ENCODE assay signal across 1 cellular context in the genomic region with DNA sequence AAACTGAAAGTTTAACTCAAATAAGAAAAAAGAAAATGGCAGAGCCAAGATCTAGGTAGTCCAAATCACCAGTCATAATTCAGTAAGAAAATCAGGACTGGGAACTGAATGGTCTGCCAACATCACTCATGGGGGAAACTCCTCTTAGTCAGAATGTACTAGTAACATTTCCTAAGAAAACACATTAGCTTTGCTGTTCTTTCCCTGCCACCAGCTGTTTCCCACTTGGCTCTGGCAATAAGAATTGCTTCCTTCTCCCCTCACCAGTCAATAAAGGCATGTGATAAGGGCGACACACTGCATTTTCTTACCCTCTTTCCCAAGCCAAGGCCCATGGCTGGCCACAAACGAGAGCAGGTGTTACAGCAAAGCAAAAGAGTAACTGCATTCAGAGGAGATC.
TF ChIP-seq lines count a peak whose summit lies in the region.

No MANE protein-coding gene starts in this region.

TF ChIP-seq in GM23338, 12 proteins besides CTCF, POLR2A, EP300 and RAD21:
- TF ChIP-seq, protein P1, sequence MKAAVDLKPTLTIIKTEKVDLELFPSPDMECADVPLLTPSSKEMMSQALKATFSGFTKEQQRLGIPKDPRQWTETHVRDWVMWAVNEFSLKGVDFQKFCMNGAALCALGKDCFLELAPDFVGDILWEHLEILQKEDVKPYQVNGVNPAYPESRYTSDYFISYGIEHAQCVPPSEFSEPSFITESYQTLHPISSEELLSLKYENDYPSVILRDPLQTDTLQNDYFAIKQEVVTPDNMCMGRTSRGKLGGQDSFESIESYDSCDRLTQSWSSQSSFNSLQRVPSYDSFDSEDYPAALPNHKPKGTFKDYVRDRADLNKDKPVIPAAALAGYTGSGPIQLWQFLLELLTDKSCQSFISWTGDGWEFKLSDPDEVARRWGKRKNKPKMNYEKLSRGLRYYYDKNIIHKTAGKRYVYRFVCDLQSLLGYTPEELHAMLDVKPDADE (IDR thresholded peaks at IDR 0.05): no peak
- no peak for TF ChIP-seq NANOG (IDR thresholded peaks at IDR 0.05; ENCODE audit: borderline replicate concordance)
- no peak for TF ChIP-seq POLR2AphosphoS5 (IDR thresholded peaks at IDR 0.05; ENCODE audit: low read depth)
- TF ChIP-seq, protein P2, sequence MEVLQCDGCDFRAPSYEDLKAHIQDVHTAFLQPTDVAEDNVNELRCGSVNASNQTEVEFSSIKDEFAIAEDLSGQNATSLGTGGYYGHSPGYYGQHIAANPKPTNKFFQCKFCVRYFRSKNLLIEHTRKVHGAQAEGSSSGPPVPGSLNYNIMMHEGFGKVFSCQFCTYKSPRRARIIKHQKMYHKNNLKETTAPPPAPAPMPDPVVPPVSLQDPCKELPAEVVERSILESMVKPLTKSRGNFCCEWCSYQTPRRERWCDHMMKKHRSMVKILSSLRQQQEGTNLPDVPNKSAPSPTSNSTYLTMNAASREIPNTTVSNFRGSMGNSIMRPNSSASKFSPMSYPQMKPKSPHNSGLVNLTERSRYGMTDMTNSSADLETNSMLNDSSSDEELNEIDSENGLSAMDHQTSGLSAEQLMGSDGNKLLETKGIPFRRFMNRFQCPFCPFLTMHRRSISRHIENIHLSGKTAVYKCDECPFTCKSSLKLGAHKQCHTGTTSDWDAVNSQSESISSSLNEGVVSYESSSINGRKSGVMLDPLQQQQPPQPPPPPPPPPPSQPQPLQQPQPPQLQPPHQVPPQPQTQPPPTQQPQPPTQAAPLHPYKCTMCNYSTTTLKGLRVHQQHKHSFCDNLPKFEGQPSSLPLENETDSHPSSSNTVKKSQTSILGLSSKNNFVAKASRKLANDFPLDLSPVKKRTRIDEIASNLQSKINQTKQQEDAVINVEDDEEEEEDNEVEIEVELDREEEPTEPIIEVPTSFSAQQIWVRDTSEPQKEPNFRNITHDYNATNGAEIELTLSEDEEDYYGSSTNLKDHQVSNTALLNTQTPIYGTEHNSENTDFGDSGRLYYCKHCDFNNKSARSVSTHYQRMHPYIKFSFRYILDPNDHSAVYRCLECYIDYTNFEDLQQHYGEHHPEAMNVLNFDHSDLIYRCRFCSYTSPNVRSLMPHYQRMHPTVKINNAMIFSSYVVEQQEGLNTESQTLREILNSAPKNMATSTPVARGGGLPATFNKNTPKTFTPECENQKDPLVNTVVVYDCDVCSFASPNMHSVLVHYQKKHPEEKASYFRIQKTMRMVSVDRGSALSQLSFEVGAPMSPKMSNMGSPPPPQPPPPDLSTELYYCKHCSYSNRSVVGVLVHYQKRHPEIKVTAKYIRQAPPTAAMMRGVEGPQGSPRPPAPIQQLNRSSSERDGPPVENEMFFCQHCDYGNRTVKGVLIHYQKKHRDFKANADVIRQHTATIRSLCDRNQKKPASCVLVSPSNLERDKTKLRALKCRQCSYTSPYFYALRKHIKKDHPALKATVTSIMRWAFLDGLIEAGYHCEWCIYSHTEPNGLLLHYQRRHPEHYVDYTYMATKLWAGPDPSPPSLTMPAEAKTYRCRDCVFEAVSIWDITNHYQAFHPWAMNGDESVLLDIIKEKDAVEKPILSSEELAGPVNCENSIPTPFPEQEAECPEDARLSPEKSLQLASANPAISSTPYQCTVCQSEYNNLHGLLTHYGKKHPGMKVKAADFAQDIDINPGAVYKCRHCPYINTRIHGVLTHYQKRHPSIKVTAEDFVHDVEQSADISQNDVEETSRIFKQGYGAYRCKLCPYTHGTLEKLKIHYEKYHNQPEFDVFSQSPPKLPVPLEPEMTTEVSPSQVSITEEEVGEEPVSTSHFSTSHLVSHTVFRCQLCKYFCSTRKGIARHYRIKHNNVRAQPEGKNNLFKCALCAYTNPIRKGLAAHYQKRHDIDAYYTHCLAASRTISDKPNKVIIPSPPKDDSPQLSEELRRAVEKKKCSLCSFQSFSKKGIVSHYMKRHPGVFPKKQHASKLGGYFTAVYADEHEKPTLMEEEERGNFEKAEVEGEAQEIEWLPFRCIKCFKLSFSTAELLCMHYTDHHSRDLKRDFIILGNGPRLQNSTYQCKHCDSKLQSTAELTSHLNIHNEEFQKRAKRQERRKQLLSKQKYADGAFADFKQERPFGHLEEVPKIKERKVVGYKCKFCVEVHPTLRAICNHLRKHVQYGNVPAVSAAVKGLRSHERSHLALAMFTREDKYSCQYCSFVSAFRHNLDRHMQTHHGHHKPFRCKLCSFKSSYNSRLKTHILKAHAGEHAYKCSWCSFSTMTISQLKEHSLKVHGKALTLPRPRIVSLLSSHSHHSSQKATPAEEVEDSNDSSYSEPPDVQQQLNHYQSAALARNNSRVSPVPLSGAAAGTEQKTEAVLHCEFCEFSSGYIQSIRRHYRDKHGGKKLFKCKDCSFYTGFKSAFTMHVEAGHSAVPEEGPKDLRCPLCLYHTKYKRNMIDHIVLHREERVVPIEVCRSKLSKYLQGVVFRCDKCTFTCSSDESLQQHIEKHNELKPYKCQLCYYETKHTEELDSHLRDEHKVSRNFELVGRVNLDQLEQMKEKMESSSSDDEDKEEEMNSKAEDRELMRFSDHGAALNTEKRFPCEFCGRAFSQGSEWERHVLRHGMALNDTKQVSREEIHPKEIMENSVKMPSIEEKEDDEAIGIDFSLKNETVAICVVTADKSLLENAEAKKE (CRISPR knock-in tag; IDR thresholded peaks at IDR 0.05): no peak
- TF ChIP-seq, protein P3, sequence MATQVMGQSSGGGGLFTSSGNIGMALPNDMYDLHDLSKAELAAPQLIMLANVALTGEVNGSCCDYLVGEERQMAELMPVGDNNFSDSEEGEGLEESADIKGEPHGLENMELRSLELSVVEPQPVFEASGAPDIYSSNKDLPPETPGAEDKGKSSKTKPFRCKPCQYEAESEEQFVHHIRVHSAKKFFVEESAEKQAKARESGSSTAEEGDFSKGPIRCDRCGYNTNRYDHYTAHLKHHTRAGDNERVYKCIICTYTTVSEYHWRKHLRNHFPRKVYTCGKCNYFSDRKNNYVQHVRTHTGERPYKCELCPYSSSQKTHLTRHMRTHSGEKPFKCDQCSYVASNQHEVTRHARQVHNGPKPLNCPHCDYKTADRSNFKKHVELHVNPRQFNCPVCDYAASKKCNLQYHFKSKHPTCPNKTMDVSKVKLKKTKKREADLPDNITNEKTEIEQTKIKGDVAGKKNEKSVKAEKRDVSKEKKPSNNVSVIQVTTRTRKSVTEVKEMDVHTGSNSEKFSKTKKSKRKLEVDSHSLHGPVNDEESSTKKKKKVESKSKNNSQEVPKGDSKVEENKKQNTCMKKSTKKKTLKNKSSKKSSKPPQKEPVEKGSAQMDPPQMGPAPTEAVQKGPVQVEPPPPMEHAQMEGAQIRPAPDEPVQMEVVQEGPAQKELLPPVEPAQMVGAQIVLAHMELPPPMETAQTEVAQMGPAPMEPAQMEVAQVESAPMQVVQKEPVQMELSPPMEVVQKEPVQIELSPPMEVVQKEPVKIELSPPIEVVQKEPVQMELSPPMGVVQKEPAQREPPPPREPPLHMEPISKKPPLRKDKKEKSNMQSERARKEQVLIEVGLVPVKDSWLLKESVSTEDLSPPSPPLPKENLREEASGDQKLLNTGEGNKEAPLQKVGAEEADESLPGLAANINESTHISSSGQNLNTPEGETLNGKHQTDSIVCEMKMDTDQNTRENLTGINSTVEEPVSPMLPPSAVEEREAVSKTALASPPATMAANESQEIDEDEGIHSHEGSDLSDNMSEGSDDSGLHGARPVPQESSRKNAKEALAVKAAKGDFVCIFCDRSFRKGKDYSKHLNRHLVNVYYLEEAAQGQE (IDR thresholded peaks at IDR 0.05; ENCODE audit: unreplicated experiment): no peak
- TF ChIP-seq ZNF114 (CRISPR knock-in tag; IDR thresholded peaks at IDR 0.05): no peak
- no peak for TF ChIP-seq JUNB (IDR thresholded peaks at IDR 0.05; ENCODE audit: unreplicated experiment)
- TF ChIP-seq EZH2 (IDR thresholded peaks at IDR 0.05; ENCODE audit: low read depth, unreplicated experiment): no peak
- no peak for TF ChIP-seq EZH2phosphoT487 (IDR thresholded peaks at IDR 0.05; ENCODE audit: unreplicated experiment)
- TF ChIP-seq CREB1 (CRISPR knock-in tag; IDR thresholded peaks at IDR 0.05; ENCODE audit: low read depth): no peak
- no peak for TF ChIP-seq STAT1 (IDR thresholded peaks at IDR 0.05; ENCODE audit: unreplicated experiment)
